1 cellular context compared by ENCODE assay signal in the genomic region with DNA sequence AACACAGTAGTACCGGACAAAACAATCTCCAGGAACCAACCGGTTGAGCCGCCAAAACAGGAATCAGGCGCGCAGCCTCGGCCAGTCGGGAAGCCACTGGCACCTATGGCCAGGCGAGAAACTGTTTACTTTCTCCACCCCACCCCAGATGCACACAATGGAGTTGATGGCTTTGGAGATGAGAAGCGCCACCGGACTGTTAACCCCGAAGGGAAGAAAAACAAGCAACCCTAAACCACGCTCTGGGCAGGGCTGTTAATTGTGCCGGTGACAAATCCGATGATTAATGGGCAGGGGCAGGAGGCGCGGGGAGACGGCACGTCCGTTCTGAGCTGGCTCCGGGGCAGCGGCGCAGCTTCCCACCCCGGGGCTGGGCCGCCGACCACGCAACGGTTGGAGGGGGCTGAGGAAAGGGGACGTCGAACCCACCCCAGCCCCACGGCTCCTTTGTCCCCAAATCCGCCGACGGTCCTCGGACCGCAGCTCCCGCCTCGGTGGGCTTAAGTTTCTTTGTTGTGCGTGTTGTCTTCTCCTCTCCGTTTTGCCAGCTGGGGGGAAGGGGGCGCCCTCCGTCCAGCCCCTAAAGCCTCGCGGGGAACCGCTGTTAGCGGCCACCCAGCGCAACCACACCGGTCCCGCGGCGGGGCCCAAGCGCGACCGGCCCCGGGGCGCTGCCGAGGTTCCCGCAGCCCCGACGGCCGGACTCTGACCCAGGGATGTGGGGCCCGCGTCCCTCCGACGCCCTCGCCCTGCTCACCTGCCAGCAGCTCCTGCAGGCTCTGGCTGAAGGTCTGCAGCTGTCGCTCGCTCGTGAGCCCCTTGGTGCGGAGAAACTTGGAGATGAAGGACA.
A peak's percentile ranks its signal among the peaks of the same experiment; 100 is the strongest.
TF ChIP-seq lines count a peak whose summit lies in the region.

No MANE protein-coding gene starts in this region.

TF ChIP-seq in HepG2, 621 proteins besides CTCF, POLR2A, EP300 and RAD21 (continued from another document and continues in another):
- TF ChIP-seq, protein P1, sequence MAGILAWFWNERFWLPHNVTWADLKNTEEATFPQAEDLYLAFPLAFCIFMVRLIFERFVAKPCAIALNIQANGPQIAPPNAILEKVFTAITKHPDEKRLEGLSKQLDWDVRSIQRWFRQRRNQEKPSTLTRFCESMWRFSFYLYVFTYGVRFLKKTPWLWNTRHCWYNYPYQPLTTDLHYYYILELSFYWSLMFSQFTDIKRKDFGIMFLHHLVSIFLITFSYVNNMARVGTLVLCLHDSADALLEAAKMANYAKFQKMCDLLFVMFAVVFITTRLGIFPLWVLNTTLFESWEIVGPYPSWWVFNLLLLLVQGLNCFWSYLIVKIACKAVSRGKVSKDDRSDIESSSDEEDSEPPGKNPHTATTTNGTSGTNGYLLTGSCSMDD (CRISPR knock-in tag; IDR thresholded peaks at IDR 0.05) = no peak
- TF ChIP-seq MBNL3 (CRISPR knock-in tag; conservative IDR thresholded peaks at IDR 0.05) (no peak), ZNF883 (CRISPR knock-in tag; IDR thresholded peaks at IDR 0.05; ENCODE audit: not compliant biosample characterization) (no peak), ZNF672 (CRISPR knock-in tag; IDR thresholded peaks at IDR 0.05) (no peak), ZNF430 (CRISPR knock-in tag; IDR thresholded peaks at IDR 0.05) (no peak), MEF2D (CRISPR knock-in tag; IDR thresholded peaks at IDR 0.05) (no peak), IKZF1 (IDR thresholded peaks at IDR 0.05) (no peak), ZNF766 (CRISPR knock-in tag; IDR thresholded peaks at IDR 0.05; ENCODE audit: borderline replicate concordance) (no peak), CBX1 (IDR thresholded peaks at IDR 0.05; ENCODE audit: low read depth) (no peak), REXO4 (CRISPR knock-in tag; IDR thresholded peaks at IDR 0.05; ENCODE audit: borderline replicate concordance) (no peak), JUND (CRISPR knock-in tag; IDR thresholded peaks at IDR 0.05) (no peak), SMARCC2 (IDR thresholded peaks at IDR 0.05) (no peak), GTF2F1 (IDR thresholded peaks at IDR 0.05; ENCODE audit: low read length) (no peak), ZNF124 (CRISPR knock-in tag; IDR thresholded peaks at IDR 0.05) (no peak), ZNF773 (CRISPR knock-in tag; IDR thresholded peaks at IDR 0.05; ENCODE audit: borderline replicate concordance) (no peak), KDM1A (CRISPR knock-in tag; IDR thresholded peaks at IDR 0.05) (no peak), ZNF562 (CRISPR knock-in tag; IDR thresholded peaks at IDR 0.05; ENCODE audit: borderline replicate concordance) (no peak), ZNF720 (CRISPR knock-in tag; IDR thresholded peaks at IDR 0.05) (no peak), ZNF761 (CRISPR knock-in tag; conservative IDR thresholded peaks at IDR 0.05) (0 out of 2 replicates have a peak, but pooled peaks have one; percentile 21), ZNF567 (CRISPR knock-in tag; IDR thresholded peaks at IDR 0.05; ENCODE audit: borderline replicate concordance) (no peak), ZNF878 (CRISPR knock-in tag; IDR thresholded peaks at IDR 0.05) (no peak), SPEN (CRISPR knock-in tag; IDR thresholded peaks at IDR 0.05; ENCODE audit: low read depth) (no peak; the same call in 1 of the 2 replicates), ZNF138 (CRISPR knock-in tag; IDR thresholded peaks at IDR 0.05; ENCODE audit: low read depth) (no peak), SETDB1 (CRISPR knock-in tag; IDR thresholded peaks at IDR 0.05; ENCODE audit: borderline replicate concordance) (no peak), ZNF569 (CRISPR knock-in tag; IDR thresholded peaks at IDR 0.05; ENCODE audit: borderline replicate concordance) (no peak), LCORL (IDR thresholded peaks at IDR 0.05) (no peak), LCORL (CRISPR knock-in tag; IDR thresholded peaks at IDR 0.05) (no peak), ZNF296 (CRISPR knock-in tag; conservative IDR thresholded peaks at IDR 0.05) (no peak), FOXA1 (IDR thresholded peaks at IDR 0.05) (no peak), FOXA1 (CRISPR knock-in tag; IDR thresholded peaks at IDR 0.05) (no peak), CCDC6 (CRISPR knock-in tag; IDR thresholded peaks at IDR 0.05) (no peak), ZFY (CRISPR knock-in tag; IDR thresholded peaks at IDR 0.05) (no peak; the same call in 1 of the 2 replicates)
- TF ChIP-seq, protein P2, sequence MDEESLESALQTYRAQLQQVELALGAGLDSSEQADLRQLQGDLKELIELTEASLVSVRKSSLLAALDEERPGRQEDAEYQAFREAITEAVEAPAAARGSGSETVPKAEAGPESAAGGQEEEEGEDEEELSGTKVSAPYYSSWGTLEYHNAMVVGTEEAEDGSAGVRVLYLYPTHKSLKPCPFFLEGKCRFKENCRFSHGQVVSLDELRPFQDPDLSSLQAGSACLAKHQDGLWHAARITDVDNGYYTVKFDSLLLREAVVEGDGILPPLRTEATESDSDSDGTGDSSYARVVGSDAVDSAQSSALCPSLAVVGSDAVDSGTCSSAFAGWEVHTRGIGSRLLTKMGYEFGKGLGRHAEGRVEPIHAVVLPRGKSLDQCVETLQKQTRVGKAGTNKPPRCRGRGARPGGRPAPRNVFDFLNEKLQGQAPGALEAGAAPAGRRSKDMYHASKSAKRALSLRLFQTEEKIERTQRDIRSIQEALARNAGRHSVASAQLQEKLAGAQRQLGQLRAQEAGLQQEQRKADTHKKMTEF (CRISPR knock-in tag; IDR thresholded peaks at IDR 0.05) = no peak
- TF ChIP-seq, protein P3, sequence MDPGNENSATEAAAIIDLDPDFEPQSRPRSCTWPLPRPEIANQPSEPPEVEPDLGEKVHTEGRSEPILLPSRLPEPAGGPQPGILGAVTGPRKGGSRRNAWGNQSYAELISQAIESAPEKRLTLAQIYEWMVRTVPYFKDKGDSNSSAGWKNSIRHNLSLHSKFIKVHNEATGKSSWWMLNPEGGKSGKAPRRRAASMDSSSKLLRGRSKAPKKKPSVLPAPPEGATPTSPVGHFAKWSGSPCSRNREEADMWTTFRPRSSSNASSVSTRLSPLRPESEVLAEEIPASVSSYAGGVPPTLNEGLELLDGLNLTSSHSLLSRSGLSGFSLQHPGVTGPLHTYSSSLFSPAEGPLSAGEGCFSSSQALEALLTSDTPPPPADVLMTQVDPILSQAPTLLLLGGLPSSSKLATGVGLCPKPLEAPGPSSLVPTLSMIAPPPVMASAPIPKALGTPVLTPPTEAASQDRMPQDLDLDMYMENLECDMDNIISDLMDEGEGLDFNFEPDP (CRISPR knock-in tag; conservative IDR thresholded peaks at IDR 0.05) = no peak
- TF ChIP-seq, protein P4, sequence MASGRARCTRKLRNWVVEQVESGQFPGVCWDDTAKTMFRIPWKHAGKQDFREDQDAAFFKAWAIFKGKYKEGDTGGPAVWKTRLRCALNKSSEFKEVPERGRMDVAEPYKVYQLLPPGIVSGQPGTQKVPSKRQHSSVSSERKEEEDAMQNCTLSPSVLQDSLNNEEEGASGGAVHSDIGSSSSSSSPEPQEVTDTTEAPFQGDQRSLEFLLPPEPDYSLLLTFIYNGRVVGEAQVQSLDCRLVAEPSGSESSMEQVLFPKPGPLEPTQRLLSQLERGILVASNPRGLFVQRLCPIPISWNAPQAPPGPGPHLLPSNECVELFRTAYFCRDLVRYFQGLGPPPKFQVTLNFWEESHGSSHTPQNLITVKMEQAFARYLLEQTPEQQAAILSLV (CRISPR knock-in tag; IDR thresholded peaks at IDR 0.05; ENCODE audit: borderline replicate concordance) = peak; percentile 58; the same call in 1 of the 2 replicates
- TF ChIP-seq, protein P5, sequence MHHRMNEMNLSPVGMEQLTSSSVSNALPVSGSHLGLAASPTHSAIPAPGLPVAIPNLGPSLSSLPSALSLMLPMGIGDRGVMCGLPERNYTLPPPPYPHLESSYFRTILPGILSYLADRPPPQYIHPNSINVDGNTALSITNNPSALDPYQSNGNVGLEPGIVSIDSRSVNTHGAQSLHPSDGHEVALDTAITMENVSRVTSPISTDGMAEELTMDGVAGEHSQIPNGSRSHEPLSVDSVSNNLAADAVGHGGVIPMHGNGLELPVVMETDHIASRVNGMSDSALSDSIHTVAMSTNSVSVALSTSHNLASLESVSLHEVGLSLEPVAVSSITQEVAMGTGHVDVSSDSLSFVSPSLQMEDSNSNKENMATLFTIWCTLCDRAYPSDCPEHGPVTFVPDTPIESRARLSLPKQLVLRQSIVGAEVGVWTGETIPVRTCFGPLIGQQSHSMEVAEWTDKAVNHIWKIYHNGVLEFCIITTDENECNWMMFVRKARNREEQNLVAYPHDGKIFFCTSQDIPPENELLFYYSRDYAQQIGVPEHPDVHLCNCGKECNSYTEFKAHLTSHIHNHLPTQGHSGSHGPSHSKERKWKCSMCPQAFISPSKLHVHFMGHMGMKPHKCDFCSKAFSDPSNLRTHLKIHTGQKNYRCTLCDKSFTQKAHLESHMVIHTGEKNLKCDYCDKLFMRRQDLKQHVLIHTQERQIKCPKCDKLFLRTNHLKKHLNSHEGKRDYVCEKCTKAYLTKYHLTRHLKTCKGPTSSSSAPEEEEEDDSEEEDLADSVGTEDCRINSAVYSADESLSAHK (CRISPR knock-in tag; IDR thresholded peaks at IDR 0.05; ENCODE audit: borderline replicate concordance) = no peak
- TF ChIP-seq, protein P6, sequence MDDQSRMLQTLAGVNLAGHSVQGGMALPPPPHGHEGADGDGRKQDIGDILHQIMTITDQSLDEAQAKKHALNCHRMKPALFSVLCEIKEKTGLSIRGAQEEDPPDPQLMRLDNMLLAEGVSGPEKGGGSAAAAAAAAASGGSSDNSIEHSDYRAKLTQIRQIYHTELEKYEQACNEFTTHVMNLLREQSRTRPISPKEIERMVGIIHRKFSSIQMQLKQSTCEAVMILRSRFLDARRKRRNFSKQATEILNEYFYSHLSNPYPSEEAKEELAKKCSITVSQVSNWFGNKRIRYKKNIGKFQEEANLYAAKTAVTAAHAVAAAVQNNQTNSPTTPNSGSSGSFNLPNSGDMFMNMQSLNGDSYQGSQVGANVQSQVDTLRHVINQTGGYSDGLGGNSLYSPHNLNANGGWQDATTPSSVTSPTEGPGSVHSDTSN (CRISPR knock-in tag; IDR thresholded peaks at IDR 0.05; ENCODE audit: borderline replicate concordance) = 0 out of 2 replicates have a peak, but pooled peaks have one; percentile 44
- TF ChIP-seq, protein P7, sequence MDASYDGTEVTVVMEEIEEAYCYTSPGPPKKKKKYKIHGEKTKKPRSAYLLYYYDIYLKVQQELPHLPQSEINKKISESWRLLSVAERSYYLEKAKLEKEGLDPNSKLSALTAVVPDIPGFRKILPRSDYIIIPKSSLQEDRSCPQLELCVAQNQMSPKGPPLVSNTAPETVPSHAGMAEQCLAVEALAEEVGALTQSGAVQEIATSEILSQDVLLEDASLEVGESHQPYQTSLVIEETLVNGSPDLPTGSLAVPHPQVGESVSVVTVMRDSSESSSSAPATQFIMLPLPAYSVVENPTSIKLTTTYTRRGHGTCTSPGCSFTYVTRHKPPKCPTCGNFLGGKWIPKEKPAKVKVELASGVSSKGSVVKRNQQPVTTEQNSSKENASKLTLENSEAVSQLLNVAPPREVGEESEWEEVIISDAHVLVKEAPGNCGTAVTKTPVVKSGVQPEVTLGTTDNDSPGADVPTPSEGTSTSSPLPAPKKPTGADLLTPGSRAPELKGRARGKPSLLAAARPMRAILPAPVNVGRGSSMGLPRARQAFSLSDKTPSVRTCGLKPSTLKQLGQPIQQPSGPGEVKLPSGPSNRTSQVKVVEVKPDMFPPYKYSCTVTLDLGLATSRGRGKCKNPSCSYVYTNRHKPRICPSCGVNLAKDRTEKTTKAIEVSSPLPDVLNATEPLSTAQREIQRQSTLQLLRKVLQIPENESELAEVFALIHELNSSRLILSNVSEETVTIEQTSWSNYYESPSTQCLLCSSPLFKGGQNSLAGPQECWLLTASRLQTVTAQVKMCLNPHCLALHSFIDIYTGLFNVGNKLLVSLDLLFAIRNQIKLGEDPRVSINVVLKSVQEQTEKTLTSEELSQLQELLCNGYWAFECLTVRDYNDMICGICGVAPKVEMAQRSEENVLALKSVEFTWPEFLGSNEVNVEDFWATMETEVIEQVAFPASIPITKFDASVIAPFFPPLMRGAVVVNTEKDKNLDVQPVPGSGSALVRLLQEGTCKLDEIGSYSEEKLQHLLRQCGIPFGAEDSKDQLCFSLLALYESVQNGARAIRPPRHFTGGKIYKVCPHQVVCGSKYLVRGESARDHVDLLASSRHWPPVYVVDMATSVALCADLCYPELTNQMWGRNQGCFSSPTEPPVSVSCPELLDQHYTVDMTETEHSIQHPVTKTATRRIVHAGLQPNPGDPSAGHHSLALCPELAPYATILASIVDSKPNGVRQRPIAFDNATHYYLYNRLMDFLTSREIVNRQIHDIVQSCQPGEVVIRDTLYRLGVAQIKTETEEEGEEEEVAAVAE (CRISPR knock-in tag; IDR thresholded peaks at IDR 0.05; ENCODE audit: borderline replicate concordance) = no peak
- TF ChIP-seq, protein P8, sequence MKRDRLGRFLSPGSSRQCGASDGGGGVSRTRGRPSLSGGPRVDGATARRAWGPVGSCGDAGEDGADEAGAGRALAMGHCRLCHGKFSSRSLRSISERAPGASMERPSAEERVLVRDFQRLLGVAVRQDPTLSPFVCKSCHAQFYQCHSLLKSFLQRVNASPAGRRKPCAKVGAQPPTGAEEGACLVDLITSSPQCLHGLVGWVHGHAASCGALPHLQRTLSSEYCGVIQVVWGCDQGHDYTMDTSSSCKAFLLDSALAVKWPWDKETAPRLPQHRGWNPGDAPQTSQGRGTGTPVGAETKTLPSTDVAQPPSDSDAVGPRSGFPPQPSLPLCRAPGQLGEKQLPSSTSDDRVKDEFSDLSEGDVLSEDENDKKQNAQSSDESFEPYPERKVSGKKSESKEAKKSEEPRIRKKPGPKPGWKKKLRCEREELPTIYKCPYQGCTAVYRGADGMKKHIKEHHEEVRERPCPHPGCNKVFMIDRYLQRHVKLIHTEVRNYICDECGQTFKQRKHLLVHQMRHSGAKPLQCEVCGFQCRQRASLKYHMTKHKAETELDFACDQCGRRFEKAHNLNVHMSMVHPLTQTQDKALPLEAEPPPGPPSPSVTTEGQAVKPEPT (CRISPR knock-in tag; IDR thresholded peaks at IDR 0.05; ENCODE audit: low read depth) = 0 out of 2 replicates have a peak, but pooled peaks have one; percentile 32
